7 cellular contexts compared by ENCODE assay signal in the genomic region with DNA sequence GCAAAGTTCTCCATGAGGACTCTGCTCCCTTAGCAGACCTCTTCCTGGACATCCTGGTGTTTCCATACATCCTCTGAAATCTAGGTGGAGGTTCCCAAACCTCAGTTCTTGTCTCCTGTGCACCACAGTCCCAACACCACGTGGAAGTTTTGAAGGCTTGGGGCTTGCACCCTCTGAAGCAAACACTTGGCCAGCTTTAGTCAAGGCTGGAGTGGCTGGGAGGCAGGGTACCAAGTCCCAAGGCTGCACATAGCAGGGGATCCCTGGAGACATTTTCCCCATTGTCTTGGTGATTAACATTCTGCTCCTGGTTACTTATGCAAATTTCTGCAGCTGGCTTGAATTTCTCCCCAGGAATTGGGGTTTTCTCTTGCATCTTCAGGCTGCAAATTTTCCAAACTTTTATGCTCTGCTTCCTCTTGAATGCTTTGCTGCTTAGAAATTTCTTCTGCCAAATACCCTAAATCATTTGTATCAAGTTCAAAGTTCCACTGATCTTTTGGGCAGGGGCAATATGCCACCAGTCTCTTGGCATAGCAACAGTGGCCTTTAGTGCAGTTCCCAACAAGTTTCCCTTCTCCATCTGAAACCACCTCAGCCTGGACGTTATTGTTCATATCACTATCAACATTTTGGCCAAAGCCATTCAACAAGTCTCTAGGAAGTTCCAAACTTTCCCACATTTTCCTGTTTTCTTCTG. TPM values are rescaled to one million over a fixed set of nuclear protein-coding genes. Genes with fewer than 3 reads are reported as not detected.
"Had no signal": no experiment of that assay in that cellular context is flagged by ENCODE, and none has a peak within 500 bp of the region (broad histone marks: within the 10 kb centered on the region; RNA-seq: fewer than 3 reads in every experiment).

No MANE protein-coding gene starts in this region.

RNA-seq across cellular contexts. Expression of a gene that starts 10.2 kb away (rescaled TPM):
- total RNA-seq: activated CD8-positive, alpha-beta T cell treated with anti-CD3 and anti-CD28 coated beads, Interleukin-2, amount 10 ng/mL, durations not matched to agents 7 days and 5 days; activated naive CD8-positive, alpha-beta T cell treated with anti-CD3 and anti-CD28 coated beads, Interleukin-2, amount 10 ng/mL, durations not matched to agents 7 days and 5 days; cardiac septum; LHCN-M2; M059J; PC-3; SJSA1 had no signal
